Comparison of ENCODE assay signal across 21 cellular contexts in genomic region chr7:23214423-23214822, GRCh38.
"Had no signal": no experiment of that assay in that cellular context is flagged by ENCODE, and none has a peak within 500 bp of the region (broad histone marks: within the 10 kb centered on the region; RNA-seq: fewer than 3 reads in every experiment).

No MANE protein-coding gene starts in this region.

- H3K27ac ChIP-seq: colonic mucosa, dorsolateral prefrontal cortex, esophagus squamous epithelium, gastrocnemius medialis, heart right ventricle, left lung, lower lobe of right lung had no signal

- H3K4me3 ChIP-seq: colonic mucosa, dorsolateral prefrontal cortex, esophagus squamous epithelium, gastrocnemius medialis, heart right ventricle, left lung, lower lobe of right lung, mucosa of descending colon had no signal

- ATAC-seq: gastrocnemius medialis, heart right ventricle, left cardiac atrium, left lung, left ventricle myocardium superior, lower lobe of right lung had no signal

- H3K36me3 ChIP-seq: colonic mucosa, esophagus squamous epithelium, gastrocnemius medialis, heart right ventricle, left lung, lower lobe of right lung had no signal

- DNase-seq: cortex of kidney; dermis blood vessel endothelial cell; dorsolateral prefrontal cortex; effector CD4-positive, alpha-beta T cell; effector memory CD4-positive, alpha-beta T cell; esophagus squamous epithelium; foreskin fibroblast; foreskin melanocyte; gastrocnemius medialis; glutamatergic neuron; head of caudate nucleus; heart right ventricle; hippocampal formation; left cardiac atrium; left lung; left ventricle myocardium superior; lower lobe of right lung; mesenchymal stem cell; naive B cell had no signal

- H3K4me1 ChIP-seq: colonic mucosa, esophagus squamous epithelium, gastrocnemius medialis, lower lobe of right lung had no signal

- H3K27me3 ChIP-seq: colonic mucosa, esophagus squamous epithelium, gastrocnemius medialis, heart right ventricle had no signal

- H3K9me3 ChIP-seq: colonic mucosa, esophagus squamous epithelium, gastrocnemius medialis, heart right ventricle, left lung, lower lobe of right lung, mucosa of descending colon had no signal
